1 cellular context compared by ENCODE assay signal in genomic region chr4:145829629-145830395, GRCh38.
A peak's percentile ranks its signal among the peaks of the same experiment; 100 is the strongest.
TF ChIP-seq lines count a peak whose summit lies in the region.

No MANE protein-coding gene starts in this region.

TF ChIP-seq in GM12878, 131 proteins besides CTCF, POLR2A, EP300 and RAD21 (continued from another document and continues in another):
- TF ChIP-seq SMAD1 (IDR thresholded peaks at IDR 0.05; ENCODE audit: low read depth, partially characterized antibody) (no peak), ZNF622 (IDR thresholded peaks at IDR 0.05) (no peak), ZNF687 (IDR thresholded peaks at IDR 0.05) (no peak), YY1 (IDR thresholded peaks at IDR 0.05; ENCODE audit: low read depth, low read length) (0 out of 2 replicates have a peak, but pooled peaks have one; percentile 22), STAT3 (IDR thresholded peaks at IDR 0.05; ENCODE audit: low read depth, low read length) (no peak), ZNF217 (IDR thresholded peaks at IDR 0.05) (no peak), CUX1 (IDR thresholded peaks at IDR 0.05; ENCODE audit: insufficient replicate concordance, low read depth, low read length) (no peak), PAX8 (IDR thresholded peaks at IDR 0.05) (no peak), SIN3A (IDR thresholded peaks at IDR 0.05; ENCODE audit: low read depth, low read length) (no peak), ZSCAN29 (IDR thresholded peaks at IDR 0.05) (no peak), DPF2 (IDR thresholded peaks at IDR 0.05) (no peak; the same call in 1 of the 2 replicates), NR2F1 (conservative IDR thresholded peaks at IDR 0.05) (peak; percentile 65), YBX1 (IDR thresholded peaks at IDR 0.05) (no peak), PML (IDR thresholded peaks at IDR 0.05; ENCODE audit: low read length) (peak; percentile 47), NBN (IDR thresholded peaks at IDR 0.05) (no peak), IKZF2 (IDR thresholded peaks at IDR 0.05) (peak; percentile 65 to 67), NFYA (IDR thresholded peaks at IDR 0.05; ENCODE audit: borderline replicate concordance, low read depth, low read length) (no peak), SREBF2 (IDR thresholded peaks at IDR 0.05; ENCODE audit: low read length) (no peak), POU2F2 (IDR thresholded peaks at IDR 0.05; ENCODE audit: borderline replicate concordance, low read depth, low read length) (no peak), TBL1XR1 (IDR thresholded peaks at IDR 0.05; ENCODE audit: low read depth, low read length) (0 out of 2 replicates have a peak, but pooled peaks have one; percentile 52), PAX5 (IDR thresholded peaks at IDR 0.05; ENCODE audit: borderline replicate concordance, low read depth, low read length) (peak; percentile 64; the same call in 1 of the 2 replicates), E2F8 (IDR thresholded peaks at IDR 0.05; ENCODE audit: low read depth, partially characterized antibody) (no peak), ZBED1 (IDR thresholded peaks at IDR 0.05; ENCODE audit: borderline replicate concordance) (peak; percentile 73), CBX5 (IDR thresholded peaks at IDR 0.05; ENCODE audit: low read depth) (0 out of 2 replicates have a peak, but pooled peaks have one; percentile 45), SMC3 (IDR thresholded peaks at IDR 0.05; ENCODE audit: borderline replicate concordance, low read length) (peak; percentile 4; the same call in 1 of the 2 replicates), IKZF1 (conservative IDR thresholded peaks at IDR 0.05) (peak; percentile 61), NR2C2 (IDR thresholded peaks at IDR 0.05; ENCODE audit: borderline replicate concordance, control insufficient read depth, insufficient read length, low read depth) (no peak), KDM1A (IDR thresholded peaks at IDR 0.05; ENCODE audit: borderline replicate concordance) (no peak), RAD51 (IDR thresholded peaks at IDR 0.05) (no peak)
- TF ChIP-seq, protein P1, sequence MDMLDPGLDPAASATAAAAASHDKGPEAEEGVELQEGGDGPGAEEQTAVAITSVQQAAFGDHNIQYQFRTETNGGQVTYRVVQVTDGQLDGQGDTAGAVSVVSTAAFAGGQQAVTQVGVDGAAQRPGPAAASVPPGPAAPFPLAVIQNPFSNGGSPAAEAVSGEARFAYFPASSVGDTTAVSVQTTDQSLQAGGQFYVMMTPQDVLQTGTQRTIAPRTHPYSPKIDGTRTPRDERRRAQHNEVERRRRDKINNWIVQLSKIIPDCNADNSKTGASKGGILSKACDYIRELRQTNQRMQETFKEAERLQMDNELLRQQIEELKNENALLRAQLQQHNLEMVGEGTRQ (IDR thresholded peaks at IDR 0.05; ENCODE audit: borderline replicate concordance, low read depth, low read length), result no peak
- TF ChIP-seq, protein P2, sequence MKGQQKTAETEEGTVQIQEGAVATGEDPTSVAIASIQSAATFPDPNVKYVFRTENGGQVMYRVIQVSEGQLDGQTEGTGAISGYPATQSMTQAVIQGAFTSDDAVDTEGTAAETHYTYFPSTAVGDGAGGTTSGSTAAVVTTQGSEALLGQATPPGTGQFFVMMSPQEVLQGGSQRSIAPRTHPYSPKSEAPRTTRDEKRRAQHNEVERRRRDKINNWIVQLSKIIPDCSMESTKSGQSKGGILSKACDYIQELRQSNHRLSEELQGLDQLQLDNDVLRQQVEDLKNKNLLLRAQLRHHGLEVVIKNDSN (IDR thresholded peaks at IDR 0.05; ENCODE audit: borderline replicate concordance, extremely low read length, insufficient read depth, low read depth, low read length), result no peak
- TF ChIP-seq, protein P3, sequence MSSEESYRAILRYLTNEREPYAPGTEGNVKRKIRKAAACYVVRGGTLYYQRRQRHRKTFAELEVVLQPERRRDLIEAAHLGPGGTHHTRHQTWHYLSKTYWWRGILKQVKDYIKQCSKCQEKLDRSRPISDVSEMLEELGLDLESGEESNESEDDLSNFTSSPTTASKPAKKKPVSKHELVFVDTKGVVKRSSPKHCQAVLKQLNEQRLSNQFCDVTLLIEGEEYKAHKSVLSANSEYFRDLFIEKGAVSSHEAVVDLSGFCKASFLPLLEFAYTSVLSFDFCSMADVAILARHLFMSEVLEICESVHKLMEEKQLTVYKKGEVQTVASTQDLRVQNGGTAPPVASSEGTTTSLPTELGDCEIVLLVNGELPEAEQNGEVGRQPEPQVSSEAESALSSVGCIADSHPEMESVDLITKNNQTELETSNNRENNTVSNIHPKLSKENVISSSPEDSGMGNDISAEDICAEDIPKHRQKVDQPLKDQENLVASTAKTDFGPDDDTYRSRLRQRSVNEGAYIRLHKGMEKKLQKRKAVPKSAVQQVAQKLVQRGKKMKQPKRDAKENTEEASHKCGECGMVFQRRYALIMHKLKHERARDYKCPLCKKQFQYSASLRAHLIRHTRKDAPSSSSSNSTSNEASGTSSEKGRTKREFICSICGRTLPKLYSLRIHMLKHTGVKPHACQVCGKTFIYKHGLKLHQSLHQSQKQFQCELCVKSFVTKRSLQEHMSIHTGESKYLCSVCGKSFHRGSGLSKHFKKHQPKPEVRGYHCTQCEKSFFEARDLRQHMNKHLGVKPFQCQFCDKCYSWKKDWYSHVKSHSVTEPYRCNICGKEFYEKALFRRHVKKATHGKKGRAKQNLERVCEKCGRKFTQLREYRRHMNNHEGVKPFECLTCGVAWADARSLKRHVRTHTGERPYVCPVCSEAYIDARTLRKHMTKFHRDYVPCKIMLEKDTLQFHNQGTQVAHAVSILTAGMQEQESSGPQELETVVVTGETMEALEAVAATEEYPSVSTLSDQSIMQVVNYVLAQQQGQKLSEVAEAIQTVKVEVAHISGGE (CRISPR knock-in tag; IDR thresholded peaks at IDR 0.05), result no peak
- TF ChIP-seq, protein P4, sequence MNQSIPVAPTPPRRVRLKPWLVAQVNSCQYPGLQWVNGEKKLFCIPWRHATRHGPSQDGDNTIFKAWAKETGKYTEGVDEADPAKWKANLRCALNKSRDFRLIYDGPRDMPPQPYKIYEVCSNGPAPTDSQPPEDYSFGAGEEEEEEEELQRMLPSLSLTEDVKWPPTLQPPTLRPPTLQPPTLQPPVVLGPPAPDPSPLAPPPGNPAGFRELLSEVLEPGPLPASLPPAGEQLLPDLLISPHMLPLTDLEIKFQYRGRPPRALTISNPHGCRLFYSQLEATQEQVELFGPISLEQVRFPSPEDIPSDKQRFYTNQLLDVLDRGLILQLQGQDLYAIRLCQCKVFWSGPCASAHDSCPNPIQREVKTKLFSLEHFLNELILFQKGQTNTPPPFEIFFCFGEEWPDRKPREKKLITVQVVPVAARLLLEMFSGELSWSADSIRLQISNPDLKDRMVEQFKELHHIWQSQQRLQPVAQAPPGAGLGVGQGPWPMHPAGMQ (IDR thresholded peaks at IDR 0.05; ENCODE audit: borderline replicate concordance), result no peak
- TF ChIP-seq, protein P5, sequence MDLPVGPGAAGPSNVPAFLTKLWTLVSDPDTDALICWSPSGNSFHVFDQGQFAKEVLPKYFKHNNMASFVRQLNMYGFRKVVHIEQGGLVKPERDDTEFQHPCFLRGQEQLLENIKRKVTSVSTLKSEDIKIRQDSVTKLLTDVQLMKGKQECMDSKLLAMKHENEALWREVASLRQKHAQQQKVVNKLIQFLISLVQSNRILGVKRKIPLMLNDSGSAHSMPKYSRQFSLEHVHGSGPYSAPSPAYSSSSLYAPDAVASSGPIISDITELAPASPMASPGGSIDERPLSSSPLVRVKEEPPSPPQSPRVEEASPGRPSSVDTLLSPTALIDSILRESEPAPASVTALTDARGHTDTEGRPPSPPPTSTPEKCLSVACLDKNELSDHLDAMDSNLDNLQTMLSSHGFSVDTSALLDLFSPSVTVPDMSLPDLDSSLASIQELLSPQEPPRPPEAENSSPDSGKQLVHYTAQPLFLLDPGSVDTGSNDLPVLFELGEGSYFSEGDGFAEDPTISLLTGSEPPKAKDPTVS (IDR thresholded peaks at IDR 0.05; ENCODE audit: low read depth, low read length), result no peak
- TF ChIP-seq, protein P6, sequence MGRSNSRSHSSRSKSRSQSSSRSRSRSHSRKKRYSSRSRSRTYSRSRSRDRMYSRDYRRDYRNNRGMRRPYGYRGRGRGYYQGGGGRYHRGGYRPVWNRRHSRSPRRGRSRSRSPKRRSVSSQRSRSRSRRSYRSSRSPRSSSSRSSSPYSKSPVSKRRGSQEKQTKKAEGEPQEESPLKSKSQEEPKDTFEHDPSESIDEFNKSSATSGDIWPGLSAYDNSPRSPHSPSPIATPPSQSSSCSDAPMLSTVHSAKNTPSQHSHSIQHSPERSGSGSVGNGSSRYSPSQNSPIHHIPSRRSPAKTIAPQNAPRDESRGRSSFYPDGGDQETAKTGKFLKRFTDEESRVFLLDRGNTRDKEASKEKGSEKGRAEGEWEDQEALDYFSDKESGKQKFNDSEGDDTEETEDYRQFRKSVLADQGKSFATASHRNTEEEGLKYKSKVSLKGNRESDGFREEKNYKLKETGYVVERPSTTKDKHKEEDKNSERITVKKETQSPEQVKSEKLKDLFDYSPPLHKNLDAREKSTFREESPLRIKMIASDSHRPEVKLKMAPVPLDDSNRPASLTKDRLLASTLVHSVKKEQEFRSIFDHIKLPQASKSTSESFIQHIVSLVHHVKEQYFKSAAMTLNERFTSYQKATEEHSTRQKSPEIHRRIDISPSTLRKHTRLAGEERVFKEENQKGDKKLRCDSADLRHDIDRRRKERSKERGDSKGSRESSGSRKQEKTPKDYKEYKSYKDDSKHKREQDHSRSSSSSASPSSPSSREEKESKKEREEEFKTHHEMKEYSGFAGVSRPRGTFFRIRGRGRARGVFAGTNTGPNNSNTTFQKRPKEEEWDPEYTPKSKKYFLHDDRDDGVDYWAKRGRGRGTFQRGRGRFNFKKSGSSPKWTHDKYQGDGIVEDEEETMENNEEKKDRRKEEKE (IDR thresholded peaks at IDR 0.05), result no peak
